8 cellular contexts compared by ENCODE assay signal in the genomic region with DNA sequence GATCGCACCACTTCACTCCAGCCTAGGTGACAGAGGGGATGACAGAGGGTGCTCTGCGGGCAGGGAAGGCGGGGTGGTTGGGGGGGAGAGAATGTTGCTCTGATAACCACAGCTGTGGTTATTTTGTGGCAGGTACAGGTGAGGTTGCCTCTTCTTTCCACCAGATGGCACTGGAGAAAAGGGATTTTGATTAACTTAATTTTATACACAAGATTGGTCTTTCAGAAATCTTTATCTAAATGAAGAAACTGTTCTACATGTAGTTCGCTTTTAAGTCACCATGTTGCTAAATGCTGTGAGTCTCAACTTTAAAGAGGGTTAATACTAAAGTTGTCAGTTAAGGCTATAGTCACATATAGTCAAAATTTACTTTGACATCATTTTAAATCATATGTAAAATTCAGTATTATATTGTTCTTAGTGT. TPM values are rescaled to one million over a fixed set of nuclear protein-coding genes. Genes with fewer than 3 reads are reported as not detected.
DNase-seq lines count a peak whose midpoint lies in the region; ATAC-seq, FAIRE-seq and TF ChIP-seq lines count a peak whose summit lies in the region.

No MANE protein-coding gene starts in this region.

- no peaks in the 10 kb centered on the region for H3K4me1 ChIP-seq in A549

- H3K36me3 Mint-ChIP-seq in central memory CD8-positive, alpha-beta T cell (ENCODE audit: insufficient read depth) = peaks cover 16% of the 10 kb centered on the region

- TF ChIP-seq EP300 in A549 (IDR thresholded peaks at IDR 0.05) (no peak), neural cell (conservative IDR thresholded peaks at IDR 0.05; ENCODE audit: poor library complexity, severe bottlenecking) (no peak)

- H4K20me1 ChIP-seq in neural cell (ENCODE audit: insufficient read depth) = no peaks in the 10 kb centered on the region

- no peaks in the 10 kb centered on the region for H3K79me2 ChIP-seq in neural cell (replicated peaks; ENCODE audit: insufficient read depth, low read length)

- WGBS in A549 (ENCODE audit: missing lambda C conversion rate) = 75% methylated on average over 4 of the region's 4 CpGs

- CTCF ChIA-PET in A549 (lab: Yijun Ruan, JAX) = interaction anchor here (1.2 to 1.4 kb wide), 3 partner anchors 17 to 174 kb away, joined by 3 to 5 read pairs (median 5); no protein-coding TSS in a partner anchor

- TF ChIP-seq CTCF in A549 (IDR thresholded peaks at IDR 0.05) (peak; percentile 38), GM13976 (IDR thresholded peaks at IDR 0.05; ENCODE audit: borderline replicate concordance, control extremely low read depth, extremely low read depth, insufficient read depth, missing control alignments) (peak; percentile 19), neural cell (IDR thresholded peaks at IDR 0.05; ENCODE audit: poor library complexity, severe bottlenecking) (peak; percentile 79)

- no peaks in the 10 kb centered on the region for H3K27me3 ChIP-seq in neural cell (ENCODE audit: insufficient read depth, low read depth, low read length)

- no peak overlapping the region for H3K4me3 Mint-ChIP-seq in central memory CD8-positive, alpha-beta T cell

- H3K9me2 ChIP-seq in neural cell (ENCODE audit: insufficient read depth, low read length) = no peaks in the 10 kb centered on the region

- no peak overlapping the region for H3K4me2 ChIP-seq in A549
- H3K4me2 ChIP-seq in neural cell (ENCODE audit: low read length) = no peak overlapping the region

- no peaks in the 10 kb centered on the region for H3F3A ChIP-seq in neural cell (ENCODE audit: insufficient read depth, low read length, poor library complexity, severe bottlenecking)

- in situ Hi-C loops in GM13976 (cut with MboI; ENCODE audit: low sequenced_read_pairs, unreplicated experiment) = no loop called here

- peak; percentile 26 to 36; a peak in 4 of 5 replicates for TF ChIP-seq RAD21 in A549 (conservative IDR thresholded peaks at IDR 0.05 in 1 of 2, IDR thresholded peaks at IDR 0.05 in 1 of 2)
- peak; percentile 83 for TF ChIP-seq RAD21 in neural cell (conservative IDR thresholded peaks at IDR 0.05)

- no peaks in the 10 kb centered on the region for H3K9me3 Mint-ChIP-seq in central memory CD8-positive, alpha-beta T cell

- no peak overlapping the region for H3K9ac ChIP-seq in neural cell (ENCODE audit: low read length)

- no peak for TF ChIP-seq POLR2A in A549 (IDR thresholded peaks at IDR 0.05; ENCODE audit: low read length)

- FAIRE-seq in A549 (lab: Jason Lieb, UNC) = no peak

- H3K4me3 ChIP-seq in A549 (no peak overlapping the region), neural cell (ENCODE audit: low read length) (no peak overlapping the region)

- no peak overlapping the region for H3K27ac ChIP-seq in A549
- no peak overlapping the region for H3K27ac ChIP-seq in neural cell (ENCODE audit: low read length)

- POLR2A ChIA-PET in A549 (lab: Yijun Ruan, JAX) = no interaction called here

- ATAC-seq in A549 = peak; percentile 73; a peak in 4 of 6 replicates
- peak; percentile 98 for ATAC-seq in central memory CD8-positive, alpha-beta T cell (replicated peaks; ENCODE audit: extremely low read depth, poor library complexity, severe bottlenecking)
- no peak for ATAC-seq in HG03135 (IDR thresholded peaks at IDR 0.05; ENCODE audit: unreplicated experiment)

- DNase-seq in A549 (ENCODE audit: low read depth in 1 of 2, low spot score in 1 of 2) = peak in 1 of 2 experiments; percentile 19
- no peak for DNase-seq in GM13976 (ENCODE audit: low spot score)
- peak in 4 of 5 donors; percentile 17 to 40 (median 27) for DNase-seq in T-helper 1 cell
- DNase-seq in central memory CD8-positive, alpha-beta T cell (ENCODE audit: low spot score in 2 of 2) = peak in 1 of 2 donors; percentile 45
- no peak for DNase-seq in dedifferentiated amniotic fluid mesenchymal stem cell (ENCODE audit: extremely low spot score)
- DNase-seq in NCI-H1048 (lab: John Stamatoyannopoulos, UW) = no peak

- no peak overlapping the region for H2AFZ ChIP-seq in neural cell (ENCODE audit: low read depth, low read length)

- H3K27me3 Mint-ChIP-seq in central memory CD8-positive, alpha-beta T cell = no peaks in the 10 kb centered on the region

- H3K4me1 Mint-ChIP-seq in central memory CD8-positive, alpha-beta T cell = no peaks in the 10 kb centered on the region

- H3K27ac Mint-ChIP-seq in central memory CD8-positive, alpha-beta T cell (ENCODE audit: low read depth) = peak overlapping the region; percentile 67

- no peaks in the 10 kb centered on the region for H3K9me3 ChIP-seq in A549
- H3K9me3 ChIP-seq in neural cell (ENCODE audit: low read length) = no peaks in the 10 kb centered on the region

- peaks cover 4% of the 10 kb centered on the region for H3K36me3 ChIP-seq in neural cell (ENCODE audit: insufficient read depth, low read length)

TF ChIP-seq in A549, 52 proteins besides CTCF, POLR2A, EP300 and RAD21:
- no peak for TF ChIP-seq MAFK (IDR thresholded peaks at IDR 0.05; ENCODE audit: partially characterized antibody)
- peak; percentile 33; the same call in 1 of the 3 replicates for TF ChIP-seq SMC3 (IDR thresholded peaks at IDR 0.05)
TF ChIP-seq in A549: peak in this region for 1.

TF ChIP-seq in neural cell, 6 proteins besides CTCF, POLR2A, EP300 and RAD21:
- TF ChIP-seq MXI1 (conservative IDR thresholded peaks at IDR 0.05; ENCODE audit: poor library complexity, severe bottlenecking) = no peak
- TF ChIP-seq EZH2 (IDR thresholded peaks at IDR 0.05; ENCODE audit: borderline replicate concordance, insufficient read depth, low read length, poor library complexity, severe bottlenecking) = no peak
- no peak for TF ChIP-seq TAF1 (IDR thresholded peaks at IDR 0.05; ENCODE audit: low read depth)
- TF ChIP-seq, protein P1, sequence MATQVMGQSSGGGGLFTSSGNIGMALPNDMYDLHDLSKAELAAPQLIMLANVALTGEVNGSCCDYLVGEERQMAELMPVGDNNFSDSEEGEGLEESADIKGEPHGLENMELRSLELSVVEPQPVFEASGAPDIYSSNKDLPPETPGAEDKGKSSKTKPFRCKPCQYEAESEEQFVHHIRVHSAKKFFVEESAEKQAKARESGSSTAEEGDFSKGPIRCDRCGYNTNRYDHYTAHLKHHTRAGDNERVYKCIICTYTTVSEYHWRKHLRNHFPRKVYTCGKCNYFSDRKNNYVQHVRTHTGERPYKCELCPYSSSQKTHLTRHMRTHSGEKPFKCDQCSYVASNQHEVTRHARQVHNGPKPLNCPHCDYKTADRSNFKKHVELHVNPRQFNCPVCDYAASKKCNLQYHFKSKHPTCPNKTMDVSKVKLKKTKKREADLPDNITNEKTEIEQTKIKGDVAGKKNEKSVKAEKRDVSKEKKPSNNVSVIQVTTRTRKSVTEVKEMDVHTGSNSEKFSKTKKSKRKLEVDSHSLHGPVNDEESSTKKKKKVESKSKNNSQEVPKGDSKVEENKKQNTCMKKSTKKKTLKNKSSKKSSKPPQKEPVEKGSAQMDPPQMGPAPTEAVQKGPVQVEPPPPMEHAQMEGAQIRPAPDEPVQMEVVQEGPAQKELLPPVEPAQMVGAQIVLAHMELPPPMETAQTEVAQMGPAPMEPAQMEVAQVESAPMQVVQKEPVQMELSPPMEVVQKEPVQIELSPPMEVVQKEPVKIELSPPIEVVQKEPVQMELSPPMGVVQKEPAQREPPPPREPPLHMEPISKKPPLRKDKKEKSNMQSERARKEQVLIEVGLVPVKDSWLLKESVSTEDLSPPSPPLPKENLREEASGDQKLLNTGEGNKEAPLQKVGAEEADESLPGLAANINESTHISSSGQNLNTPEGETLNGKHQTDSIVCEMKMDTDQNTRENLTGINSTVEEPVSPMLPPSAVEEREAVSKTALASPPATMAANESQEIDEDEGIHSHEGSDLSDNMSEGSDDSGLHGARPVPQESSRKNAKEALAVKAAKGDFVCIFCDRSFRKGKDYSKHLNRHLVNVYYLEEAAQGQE (IDR thresholded peaks at IDR 0.05; ENCODE audit: borderline replicate concordance) = no peak
- TF ChIP-seq POLR2AphosphoS5 (IDR thresholded peaks at IDR 0.05) = no peak
- TF ChIP-seq SMC3 (conservative IDR thresholded peaks at IDR 0.05; ENCODE audit: poor library complexity) = peak; percentile 90

RNA-seq across cellular contexts. Expression of a gene that starts 25.7 kb away (rescaled TPM):
- polyA plus RNA-seq in A549 (2011; rRNA removed) (not detected in 2 replicates), A549 (2017; fragmentation: RNase III; extraction: RNeasy Plus Mini Kit Qiagen cat#74134 plus additional on column Dnase treatment) (not detected in 3 replicates), neural cell (not detected in 2 replicates)
- polyA plus RNA-seq in A549 (2012; cell fraction: cytosol; rRNA removed) = not detected in 2 replicates
- polyA plus RNA-seq in A549 (2012; cell fraction: nucleus; rRNA removed) = not detected in 2 replicates
- polyA minus RNA-seq in A549 (2011; rRNA and poly(A)+ RNA removed) = not detected in 2 replicates
- not detected in 2 replicates for polyA minus RNA-seq in neural cell

RNA-seq across cellular contexts. Expression of a gene that starts 32.8 kb away (rescaled TPM):
- polyA plus RNA-seq in A549 (2011; rRNA removed) (30.0 and 50.9 TPM in 2 replicates), A549 (2017; fragmentation: RNase III; extraction: RNeasy Plus Mini Kit Qiagen cat#74134 plus additional on column Dnase treatment) (24.5 to 30.6 TPM (median 25.2 TPM) in 3 replicates), neural cell (9.0 and 10.0 TPM in 2 replicates)
- 8.5 and 9.0 TPM in 2 replicates for polyA plus RNA-seq in A549 (2012; cell fraction: cytosol; rRNA removed)
- polyA plus RNA-seq in A549 (2012; cell fraction: nucleus; rRNA removed) = 2.1 and 6.6 TPM in 2 replicates
- polyA minus RNA-seq in A549 (2011; rRNA and poly(A)+ RNA removed) = 6.3 and 7.7 TPM in 2 replicates
- polyA minus RNA-seq in neural cell = 8.3 and 9.5 TPM in 2 replicates

Comparison
In these comparisons a context has a peak if more than half of its experiments do, and no peak if none do; other contexts are left out.
1. DNase-seq: peak in T-helper 1 cell (4 of 5); none in GM13976 (single experiment), dedifferentiated amniotic fluid mesenchymal stem cell (single experiment) and NCI-H1048 (single experiment).
2. CTCF ChIP-seq: peak in every context shown above with its lines; median percentile 79 in neural cell; 38 in A549; 19 in GM13976.